In the genomic region with DNA sequence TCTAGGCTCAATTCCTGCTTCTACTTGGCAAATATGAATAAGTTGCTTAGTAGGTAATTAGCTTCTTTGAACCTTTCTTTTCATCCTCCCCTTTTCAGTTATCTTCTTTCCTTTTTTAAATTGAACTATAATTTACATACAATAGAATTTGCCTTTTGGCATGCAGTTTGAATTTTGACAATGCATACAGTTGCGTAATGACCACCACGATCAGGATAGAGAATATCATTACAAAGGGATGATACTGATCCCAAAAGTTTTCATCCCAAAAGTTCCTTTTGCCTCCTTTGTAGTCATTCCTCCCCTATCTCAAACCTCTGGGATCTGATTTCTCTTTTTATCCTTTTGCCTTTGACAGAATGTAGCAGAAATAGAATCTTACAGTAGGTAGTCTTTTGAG, we compare ENCODE assay signal across 8 cellular contexts.
"Had no signal": no experiment of that assay in that cellular context is flagged by ENCODE, and none has a peak within 500 bp of the region (broad histone marks: within the 10 kb centered on the region; RNA-seq: fewer than 3 reads in every experiment).

No MANE protein-coding gene starts in this region.

- H3K4me3 ChIP-seq: GM12878 had no signal

- FAIRE-seq: G401.6, GM12878, GM12891, GM12892, GM18507, GM19239 had no signal

- ATAC-seq: GM12878 had no signal

- DNase-seq: GDM1, GF-D8 had no signal
